ENCODE assay signal across 4 cellular contexts in the genomic region with DNA sequence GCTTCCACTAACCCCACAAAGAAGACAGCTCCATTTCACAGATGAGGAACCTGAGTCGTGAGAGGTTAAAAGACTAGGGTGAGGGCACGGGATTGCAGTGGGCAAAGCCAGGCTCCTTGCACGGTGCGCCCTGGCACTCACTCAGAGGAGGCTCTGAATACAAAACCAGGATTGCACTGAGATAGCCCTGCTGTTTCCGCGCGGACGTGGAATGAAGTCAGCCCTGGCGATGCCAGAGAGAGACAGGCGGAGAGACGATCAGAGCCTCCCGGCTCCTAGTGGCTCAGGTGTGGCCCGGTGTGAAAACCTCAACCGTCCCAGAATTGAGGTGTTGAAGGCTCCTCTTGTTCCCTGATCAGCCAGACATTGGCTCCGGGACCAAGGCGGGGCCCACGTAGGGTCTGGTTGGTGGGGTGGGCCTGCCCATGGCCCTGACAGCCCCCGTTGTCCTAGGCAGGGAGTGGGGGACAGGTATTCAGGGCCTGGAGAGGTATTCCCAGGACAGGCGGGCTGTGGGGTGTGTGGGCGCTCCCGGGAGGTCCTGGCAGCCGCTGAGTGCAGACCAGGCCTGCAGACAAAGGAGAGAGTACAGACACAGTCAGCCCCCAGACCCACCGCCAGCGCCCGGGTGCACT.
TF ChIP-seq lines count a peak whose summit lies in the region.

No MANE protein-coding gene starts in this region.

TF ChIP-seq in GM23338, 12 proteins besides CTCF, POLR2A, EP300 and RAD21 (continues in another document):
- TF ChIP-seq EZH2 (IDR thresholded peaks at IDR 0.05; ENCODE audit: low read depth, unreplicated experiment) (no peak), JUNB (IDR thresholded peaks at IDR 0.05; ENCODE audit: unreplicated experiment) (no peak), CREB1 (CRISPR knock-in tag; IDR thresholded peaks at IDR 0.05; ENCODE audit: low read depth) (no peak), NANOG (IDR thresholded peaks at IDR 0.05; ENCODE audit: borderline replicate concordance) (no peak), ETS1 (IDR thresholded peaks at IDR 0.05) (no peak), ZNF114 (CRISPR knock-in tag; IDR thresholded peaks at IDR 0.05) (no peak)
- TF ChIP-seq, protein P1, sequence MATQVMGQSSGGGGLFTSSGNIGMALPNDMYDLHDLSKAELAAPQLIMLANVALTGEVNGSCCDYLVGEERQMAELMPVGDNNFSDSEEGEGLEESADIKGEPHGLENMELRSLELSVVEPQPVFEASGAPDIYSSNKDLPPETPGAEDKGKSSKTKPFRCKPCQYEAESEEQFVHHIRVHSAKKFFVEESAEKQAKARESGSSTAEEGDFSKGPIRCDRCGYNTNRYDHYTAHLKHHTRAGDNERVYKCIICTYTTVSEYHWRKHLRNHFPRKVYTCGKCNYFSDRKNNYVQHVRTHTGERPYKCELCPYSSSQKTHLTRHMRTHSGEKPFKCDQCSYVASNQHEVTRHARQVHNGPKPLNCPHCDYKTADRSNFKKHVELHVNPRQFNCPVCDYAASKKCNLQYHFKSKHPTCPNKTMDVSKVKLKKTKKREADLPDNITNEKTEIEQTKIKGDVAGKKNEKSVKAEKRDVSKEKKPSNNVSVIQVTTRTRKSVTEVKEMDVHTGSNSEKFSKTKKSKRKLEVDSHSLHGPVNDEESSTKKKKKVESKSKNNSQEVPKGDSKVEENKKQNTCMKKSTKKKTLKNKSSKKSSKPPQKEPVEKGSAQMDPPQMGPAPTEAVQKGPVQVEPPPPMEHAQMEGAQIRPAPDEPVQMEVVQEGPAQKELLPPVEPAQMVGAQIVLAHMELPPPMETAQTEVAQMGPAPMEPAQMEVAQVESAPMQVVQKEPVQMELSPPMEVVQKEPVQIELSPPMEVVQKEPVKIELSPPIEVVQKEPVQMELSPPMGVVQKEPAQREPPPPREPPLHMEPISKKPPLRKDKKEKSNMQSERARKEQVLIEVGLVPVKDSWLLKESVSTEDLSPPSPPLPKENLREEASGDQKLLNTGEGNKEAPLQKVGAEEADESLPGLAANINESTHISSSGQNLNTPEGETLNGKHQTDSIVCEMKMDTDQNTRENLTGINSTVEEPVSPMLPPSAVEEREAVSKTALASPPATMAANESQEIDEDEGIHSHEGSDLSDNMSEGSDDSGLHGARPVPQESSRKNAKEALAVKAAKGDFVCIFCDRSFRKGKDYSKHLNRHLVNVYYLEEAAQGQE (IDR thresholded peaks at IDR 0.05; ENCODE audit: unreplicated experiment), result no peak

TF ChIP-seq in IMR-90, 13 proteins besides CTCF, POLR2A, EP300 and RAD21:
- TF ChIP-seq ELK1 (IDR thresholded peaks at IDR 0.05; ENCODE audit: borderline replicate concordance, low read depth, low read length) (no peak), MAFK (IDR thresholded peaks at IDR 0.05; ENCODE audit: low read depth, low read length) (no peak), CEBPB (IDR thresholded peaks at IDR 0.05; ENCODE audit: low read depth, low read length) (no peak), RFX5 (IDR thresholded peaks at IDR 0.05; ENCODE audit: low read depth, low read length) (no peak), CHD1 (IDR thresholded peaks at IDR 0.05; ENCODE audit: low read depth, low read length) (no peak), BHLHE40 (IDR thresholded peaks at IDR 0.05; ENCODE audit: low read depth, low read length) (no peak), FOS (IDR thresholded peaks at IDR 0.05; ENCODE audit: low read depth, low read length) (no peak), MXI1 (IDR thresholded peaks at IDR 0.05; ENCODE audit: borderline replicate concordance, low read depth, low read length) (no peak), SMC3 (IDR thresholded peaks at IDR 0.05; ENCODE audit: low read depth, low read length) (no peak), MAZ (IDR thresholded peaks at IDR 0.05; ENCODE audit: borderline replicate concordance, low read depth, low read length) (no peak)

TF ChIP-seq in H1, 55 proteins besides CTCF, POLR2A, EP300 and RAD21:
- no peak for TF ChIP-seq ZNF274 (IDR thresholded peaks at IDR 0.05; ENCODE audit: borderline replicate concordance, extremely low read depth, low read length)
- no peak for TF ChIP-seq RFX5 (IDR thresholded peaks at IDR 0.05; ENCODE audit: borderline replicate concordance, low read depth, low read length)
- TF ChIP-seq CREB1 (IDR thresholded peaks at IDR 0.05), result no peak
- no peak for TF ChIP-seq USF2 (IDR thresholded peaks at IDR 0.05; ENCODE audit: low read length)
- no peak for TF ChIP-seq FOSL1 (IDR thresholded peaks at IDR 0.05; ENCODE audit: insufficient read depth, low read depth, low read length)
- no peak for TF ChIP-seq NRF1 (IDR thresholded peaks at IDR 0.05; ENCODE audit: low read depth, low read length)
- TF ChIP-seq, protein P2, sequence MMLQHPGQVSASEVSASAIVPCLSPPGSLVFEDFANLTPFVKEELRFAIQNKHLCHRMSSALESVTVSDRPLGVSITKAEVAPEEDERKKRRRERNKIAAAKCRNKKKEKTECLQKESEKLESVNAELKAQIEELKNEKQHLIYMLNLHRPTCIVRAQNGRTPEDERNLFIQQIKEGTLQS (IDR thresholded peaks at IDR 0.05; ENCODE audit: insufficient read depth, low read depth, low read length), result no peak

TF ChIP-seq in GM12891, 5 proteins besides CTCF, POLR2A, EP300 and RAD21:
- no peak for TF ChIP-seq PAX5 (IDR thresholded peaks at IDR 0.05; ENCODE audit: insufficient read depth, low read length, severe bottlenecking)
- TF ChIP-seq POU2F2 (IDR thresholded peaks at IDR 0.05; ENCODE audit: low read depth, low read length), result no peak
- TF ChIP-seq SPI1 (IDR thresholded peaks at IDR 0.05; ENCODE audit: low read depth, low read length), result no peak
- TF ChIP-seq TAF1 (IDR thresholded peaks at IDR 0.05; ENCODE audit: low read depth, low read length), result no peak
- no peak for TF ChIP-seq POLR2AphosphoS5 (IDR thresholded peaks at IDR 0.05; ENCODE audit: low read depth, low read length)
